ENCODE assay signal across 16 cellular contexts in the genomic region with DNA sequence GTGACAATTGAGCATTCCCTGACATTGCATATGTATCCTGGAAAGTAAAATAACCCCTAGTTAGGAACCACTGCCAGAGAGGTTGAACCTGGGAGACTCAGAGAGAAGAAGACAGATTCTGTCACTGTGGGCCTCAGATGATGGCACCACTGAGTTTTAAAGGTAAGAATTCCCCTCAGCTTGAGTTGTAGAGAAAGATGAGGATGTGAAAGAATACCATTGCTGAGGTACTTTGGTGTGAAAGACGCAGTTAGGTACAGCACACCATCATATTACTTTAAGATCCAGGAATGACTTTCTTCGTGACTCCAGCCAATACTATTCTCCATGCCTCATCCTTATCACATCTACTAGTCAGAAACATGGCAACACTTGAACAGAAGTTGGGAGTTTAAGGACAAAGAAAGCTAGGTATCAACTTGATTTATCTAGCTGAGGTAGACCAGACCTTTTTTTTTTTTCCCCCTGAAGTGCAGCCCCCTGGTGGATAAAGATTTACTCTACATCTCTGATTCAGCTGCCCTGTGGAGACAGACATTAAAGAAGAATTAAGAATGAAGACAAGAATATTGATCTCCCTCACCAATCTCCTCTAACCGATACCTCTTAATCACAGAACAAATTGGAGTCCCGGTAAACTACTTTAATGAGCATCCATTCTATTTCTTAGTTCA.
A peak's percentile ranks its signal among the peaks of the same experiment; 100 is the strongest.
DNase-seq lines count a peak whose midpoint lies in the region; ATAC-seq and TF ChIP-seq lines count a peak whose summit lies in the region.
"Had no signal": no experiment of that assay in that cellular context is flagged by ENCODE, and none has a peak within 500 bp of the region (broad histone marks: within the 10 kb centered on the region; RNA-seq: fewer than 3 reads in every experiment).

No MANE protein-coding gene starts in this region.

- H3K4me3 Mint-ChIP-seq in activated T-helper 1 cell treated with anti-CD3 and anti-CD28 coated beads, Interleukin-12 subunit alpha, Interleukin-12 subunit beta, Interleukin-2, Interleukin-4 antibody, amounts not matched to agents 30 ng/mL and 10 ng/mL and 1 ng/mL, durations not matched to agents 14 hours and 24 hours and 36 hours, result no peak overlapping the region
- H3K4me3 Mint-ChIP-seq: activated naive CD4-positive, alpha-beta T cell treated with anti-CD3 and anti-CD28 coated beads, Interleukin-2, amount 50 U/mL, for 24 hours; natural killer cell treated with Interleukin-12 subunit alpha and Interleukin-12 subunit beta and Interleukin-15 and Interleukin-18, amount 100 ng/mL, for 72 hours had no signal

- no peak overlapping the region for H3K4me3 ChIP-seq in Jurkat, Clone E6-1 (ENCODE audit: low read length)
- H3K4me3 ChIP-seq in epithelial cell of esophagus (ENCODE audit: low read length) (no peak overlapping the region), aorta (ENCODE audit: low read length in 2 of 2) (no peak overlapping the region)

- no peaks in the 10 kb centered on the region for H3K27me3 Mint-ChIP-seq in activated T-helper 1 cell treated with anti-CD3 and anti-CD28 coated beads, Interleukin-12 subunit alpha, Interleukin-12 subunit beta, Interleukin-2, Interleukin-4 antibody, amounts not matched to agents 30 ng/mL and 10 ng/mL and 1 ng/mL, durations not matched to agents 14 hours and 24 hours and 36 hours (ENCODE audit: insufficient read depth)
- H3K27me3 Mint-ChIP-seq: natural killer cell treated with Interleukin-12 subunit alpha and Interleukin-12 subunit beta and Interleukin-15 and Interleukin-18, amount 100 ng/mL, for 72 hours had no signal

- no peak overlapping the region for H3K27ac Mint-ChIP-seq in activated T-helper 1 cell treated with anti-CD3 and anti-CD28 coated beads, Interleukin-12 subunit alpha, Interleukin-12 subunit beta, Interleukin-2, Interleukin-4 antibody, amounts not matched to agents 30 ng/mL and 10 ng/mL and 1 ng/mL, durations not matched to agents 14 hours and 24 hours and 36 hours
- H3K27ac Mint-ChIP-seq: activated naive CD4-positive, alpha-beta T cell treated with anti-CD3 and anti-CD28 coated beads, Interleukin-2, amount 50 U/mL, for 24 hours; natural killer cell treated with Interleukin-12 subunit alpha and Interleukin-12 subunit beta and Interleukin-15 and Interleukin-18, amount 100 ng/mL, for 72 hours had no signal

- ATAC-seq in GM18868 (IDR thresholded peaks at IDR 0.05; ENCODE audit: unreplicated experiment) (peak; percentile 88), aorta (ENCODE audit: low FRiP score) (no peak)
- ATAC-seq: natural killer cell treated with Interleukin-12 subunit alpha and Interleukin-12 subunit beta and Interleukin-15 and Interleukin-18, amount 100 ng/mL, for 72 hours had no signal

- no peaks in the 10 kb centered on the region for H3K36me3 ChIP-seq in aorta (ENCODE audit: control insufficient read depth in 1 of 2, insufficient read depth in 2 of 2, low read length in 1 of 2)

- no peaks in the 10 kb centered on the region for H3K4me1 Mint-ChIP-seq in activated T-helper 1 cell treated with anti-CD3 and anti-CD28 coated beads, Interleukin-12 subunit alpha, Interleukin-12 subunit beta, Interleukin-2, Interleukin-4 antibody, amounts not matched to agents 30 ng/mL and 10 ng/mL and 1 ng/mL, durations not matched to agents 14 hours and 24 hours and 36 hours (ENCODE audit: low read depth)
- H3K4me1 Mint-ChIP-seq: activated naive CD4-positive, alpha-beta T cell treated with anti-CD3 and anti-CD28 coated beads, Interleukin-2, amount 50 U/mL, for 24 hours had no signal

- DNase-seq in D341Med (ENCODE audit: low spot score) (peak; percentile 45), epithelial cell of esophagus (ENCODE audit: low read depth) (peak; percentile 4), NCI-H446 treated with DMSO at 0.1 percent for 48 hours (lab: John Stamatoyannopoulos, UW) (no peak), aorta (no peak), ecto neural progenitor cell (ENCODE audit: low spot score) (no peak)
- DNase-seq in Jurkat, Clone E6-1 (ENCODE audit: low read depth, low spot score), result peak; percentile 16
- no peak for DNase-seq in activated T-helper 1 cell treated with anti-CD3 and anti-CD28 coated beads, Interleukin-12 subunit alpha, Interleukin-12 subunit beta, Interleukin-2, Interleukin-4 antibody, amounts not matched to agents 30 ng/mL and 10 ng/mL and 1 ng/mL, durations not matched to agents 14 hours and 24 hours and 36 hours (ENCODE audit: low spot score)
- DNase-seq: activated CD4-positive, alpha-beta T cell treated with anti-CD3 and anti-CD28 coated beads, Interleukin-2, amount 50 U/mL, for 1 hour; effector memory CD4-positive, alpha-beta T cell; NCI-H1092 treated with DMSO at 0.1 percent for 48 hours; SHP77; stimulated activated CD4-positive, alpha-beta T cell treated with anti-CD3 and anti-CD28 coated beads, Interleukin-15, amount 100 ng/mL, for 24 hours; stimulated activated naive CD4-positive, alpha-beta T cell treated with Interleukin-2 at 50 U/mL for 16 hours had no signal

- H3K27me3 ChIP-seq in aorta (ENCODE audit: control insufficient read depth in 1 of 2, insufficient read depth in 2 of 2, low read length in 1 of 2), result no peaks in the 10 kb centered on the region

- 93 to 94% methylated on average over 4 of the region's 4 CpGs for WGBS in aorta, 2 donors

- intact Hi-C loops in aorta (cut with DNase I), result no loop called here
- intact Hi-C loops in activated T-helper 1 cell treated with anti-CD3 and anti-CD28 coated beads, Interleukin-12 subunit alpha, Interleukin-12 subunit beta, Interleukin-2, Interleukin-4 antibody, amounts not matched to agents 30 ng/mL and 10 ng/mL and 1 ng/mL, durations not matched to agents 14 hours and 24 hours and 36 hours (cut with micrococcal nuclease), result no loop called here

- no peak overlapping the region for H3K27ac ChIP-seq in aorta (ENCODE audit: low read depth in 1 of 2, low read length in 2 of 2)

- no peaks in the 10 kb centered on the region for H3K9me3 Mint-ChIP-seq in activated T-helper 1 cell treated with anti-CD3 and anti-CD28 coated beads, Interleukin-12 subunit alpha, Interleukin-12 subunit beta, Interleukin-2, Interleukin-4 antibody, amounts not matched to agents 30 ng/mL and 10 ng/mL and 1 ng/mL, durations not matched to agents 14 hours and 24 hours and 36 hours
- H3K9me3 Mint-ChIP-seq: activated naive CD4-positive, alpha-beta T cell treated with anti-CD3 and anti-CD28 coated beads, Interleukin-2, amount 50 U/mL, for 24 hours; natural killer cell treated with Interleukin-12 subunit alpha and Interleukin-12 subunit beta and Interleukin-15 and Interleukin-18, amount 100 ng/mL, for 72 hours had no signal

- no peaks in the 10 kb centered on the region for H3K36me3 Mint-ChIP-seq in activated T-helper 1 cell treated with anti-CD3 and anti-CD28 coated beads, Interleukin-12 subunit alpha, Interleukin-12 subunit beta, Interleukin-2, Interleukin-4 antibody, amounts not matched to agents 30 ng/mL and 10 ng/mL and 1 ng/mL, durations not matched to agents 14 hours and 24 hours and 36 hours (ENCODE audit: low read depth)
- H3K36me3 Mint-ChIP-seq: activated naive CD4-positive, alpha-beta T cell treated with anti-CD3 and anti-CD28 coated beads, Interleukin-2, amount 50 U/mL, for 24 hours; natural killer cell treated with Interleukin-12 subunit alpha and Interleukin-12 subunit beta and Interleukin-15 and Interleukin-18, amount 100 ng/mL, for 72 hours had no signal

- peaks cover 0 to 1% of the 10 kb centered on the region in 2 donors for H3K4me1 ChIP-seq in aorta (ENCODE audit: control insufficient read depth in 1 of 2, insufficient read depth in 2 of 2, low read length in 2 of 2)

- peak; percentile 20 for TF ChIP-seq CTCF in epithelial cell of esophagus (IDR thresholded peaks at IDR 0.05; ENCODE audit: insufficient read depth, low read depth, low read length, missing control alignments)

- peaks cover 1% of the 10 kb centered on the region for H3K9me3 ChIP-seq in aorta (ENCODE audit: control insufficient read depth, low read length)

Comparison
In these comparisons a context has a peak if more than half of its experiments do, and no peak if none do; other contexts are left out.
1. DNase-seq: peak in D341Med (single experiment), Jurkat, Clone E6-1 (single experiment) and epithelial cell of esophagus (single experiment); none in NCI-H446 treated with DMSO at 0.1 percent for 48 hours (single experiment), aorta (0 of 2), activated T-helper 1 cell treated with anti-CD3 and anti-CD28 coated beads, Interleukin-12 subunit alpha, Interleukin-12 subunit beta, Interleukin-2, Interleukin-4 antibody, amounts not matched to agents 30 ng/mL and 10 ng/mL and 1 ng/mL, durations not matched to agents 14 hours and 24 hours and 36 hours (single experiment) and ecto neural progenitor cell (single experiment).